ENCODE assay signal across 8 cellular contexts in genomic region chr14:105679959-105680736, GRCh38.
DNase-seq lines count a peak whose midpoint lies in the region; ATAC-seq, FAIRE-seq and TF ChIP-seq lines count a peak whose summit lies in the region.
"Not testable (repeated sequence)": the region's sequence is repeated elsewhere in the genome, so short reads cannot be mapped to it uniquely, and the experiment has no call there.

No MANE protein-coding gene starts in this region.

- not testable (repeated sequence) for TF ChIP-seq CTCF in GM06990 (IDR thresholded peaks at IDR 0.05; ENCODE audit: insufficient read depth, low read length, poor library complexity, severe bottlenecking); kidney (IDR thresholded peaks at IDR 0.05; ENCODE audit: borderline replicate concordance, extremely low read depth, insufficient read depth)

- H3K36me3 ChIP-seq in GM06990 (ENCODE audit: control insufficient read depth, insufficient read depth, low read length); kidney (ENCODE audit: control insufficient read depth in 1 of 2, insufficient read depth in 2 of 2, low read length in 2 of 2): not testable (repeated sequence)

- H3K27ac Mint-ChIP-seq in activated T-helper 17 cell treated with anti-CD3 and anti-CD28 coated beads, Interleukin-2, amount 50 U/mL, for 72 hours; stimulated activated effector memory CD8-positive, alpha-beta T cell treated with anti-CD3 and anti-CD28 coated beads, Interleukin-12 subunit alpha, Interleukin-12 subunit beta, amount 100 ng/mL, for 72 hours: not testable (repeated sequence)

- H3K27me3 Mint-ChIP-seq in activated T-helper 17 cell treated with anti-CD3 and anti-CD28 coated beads, Interleukin-2, amount 50 U/mL, for 72 hours = not testable (repeated sequence)

- H3K36me3 Mint-ChIP-seq in activated T-helper 17 cell treated with anti-CD3 and anti-CD28 coated beads, Interleukin-2, amount 50 U/mL, for 72 hours (ENCODE audit: low read depth); stimulated activated effector memory CD8-positive, alpha-beta T cell treated with anti-CD3 and anti-CD28 coated beads, Interleukin-12 subunit alpha, Interleukin-12 subunit beta, amount 100 ng/mL, for 72 hours: not testable (repeated sequence)

- intact Hi-C loops in kidney (cut with DNase I) = not testable (repeated sequence)

- not testable (repeated sequence) for H3K9me3 ChIP-seq in kidney (ENCODE audit: control insufficient read depth in 1 of 2, low read length in 2 of 2)

- H3K9ac ChIP-seq in kidney (ENCODE audit: low read length in 2 of 2) = not testable (repeated sequence)

- H3K27me3 ChIP-seq in GM06990 (replicated peaks; ENCODE audit: control insufficient read depth, insufficient read depth, low read length) = not testable (repeated sequence)

- H3K4me3 Mint-ChIP-seq in activated T-helper 17 cell treated with anti-CD3 and anti-CD28 coated beads, Interleukin-2, amount 50 U/mL, for 72 hours; stimulated activated effector memory CD8-positive, alpha-beta T cell treated with anti-CD3 and anti-CD28 coated beads, Interleukin-12 subunit alpha, Interleukin-12 subunit beta, amount 100 ng/mL, for 72 hours: not testable (repeated sequence)

- not testable (repeated sequence) for DNase-seq in GM06990 (ENCODE audit: extremely low read depth, insufficient read length); stimulated activated effector memory CD8-positive, alpha-beta T cell treated with anti-CD3 and anti-CD28 coated beads, Interleukin-12 subunit alpha, Interleukin-12 subunit beta, amount 100 ng/mL, for 72 hours (ENCODE audit: low spot score in 2 of 2)
- peak; percentile 72 for DNase-seq in kidney

- not testable (repeated sequence) for H3K4me1 ChIP-seq in kidney (ENCODE audit: control insufficient read depth in 1 of 2, insufficient read depth in 1 of 2, low read depth in 1 of 2, low read length in 2 of 2)

- H3K4me3 ChIP-seq in GM06990 (replicated peaks; ENCODE audit: low read depth, low read length) = peak overlapping the region; percentile 43
- not testable (repeated sequence) for H3K4me3 ChIP-seq in kidney (ENCODE audit: low read length in 2 of 2)

- ATAC-seq in GM19438 (IDR thresholded peaks at IDR 0.05; ENCODE audit: low read depth, unreplicated experiment) (peak; percentile 44), HG02759 (IDR thresholded peaks at IDR 0.05; ENCODE audit: unreplicated experiment) (peak; percentile 59), HG03354 (IDR thresholded peaks at IDR 0.05; ENCODE audit: poor library complexity, severe bottlenecking, unreplicated experiment) (peak; percentile 61), SK-N-SH treated with all-trans-retinoic acid at 6 μM for 48 hours (peak; percentile 87)
- ATAC-seq in activated T-helper 17 cell treated with anti-CD3 and anti-CD28 coated beads, Interleukin-2, amount 50 U/mL, for 72 hours (replicated peaks) = peak; percentile 67
- ATAC-seq in stimulated activated effector memory CD8-positive, alpha-beta T cell treated with anti-CD3 and anti-CD28 coated beads, Interleukin-12 subunit alpha, Interleukin-12 subunit beta, amount 100 ng/mL, for 72 hours = peak; percentile 69

- not testable (repeated sequence) for H3K4me1 Mint-ChIP-seq in activated T-helper 17 cell treated with anti-CD3 and anti-CD28 coated beads, Interleukin-2, amount 50 U/mL, for 72 hours
- H3K4me1 Mint-ChIP-seq in stimulated activated effector memory CD8-positive, alpha-beta T cell treated with anti-CD3 and anti-CD28 coated beads, Interleukin-12 subunit alpha, Interleukin-12 subunit beta, amount 100 ng/mL, for 72 hours = peaks cover 13% of the 10 kb centered on the region

- H3K27ac ChIP-seq in kidney (ENCODE audit: low read depth in 2 of 2, low read length in 2 of 2) = not testable (repeated sequence)

- FAIRE-seq in kidney (lab: Jason Lieb, UNC) = not testable (repeated sequence)

- H3K9me3 Mint-ChIP-seq in activated T-helper 17 cell treated with anti-CD3 and anti-CD28 coated beads, Interleukin-2, amount 50 U/mL, for 72 hours; stimulated activated effector memory CD8-positive, alpha-beta T cell treated with anti-CD3 and anti-CD28 coated beads, Interleukin-12 subunit alpha, Interleukin-12 subunit beta, amount 100 ng/mL, for 72 hours: not testable (repeated sequence)
